ENCODE assay signal across 7 cellular contexts in the genomic region with DNA sequence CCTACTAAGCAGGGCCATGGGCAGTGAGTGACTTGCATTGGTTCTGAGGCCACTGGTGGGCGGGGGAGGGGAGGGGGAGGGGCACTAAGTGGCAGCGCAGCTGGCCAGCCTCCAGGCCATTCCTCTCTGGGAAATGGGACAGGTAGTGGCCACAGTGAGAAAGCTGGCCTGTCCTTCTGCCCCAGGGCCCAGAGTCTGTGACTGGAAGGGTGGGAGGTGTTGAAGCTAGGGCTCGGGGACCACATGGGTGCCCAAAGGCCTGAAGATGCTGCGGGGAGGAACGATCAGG. TPM values are rescaled to one million over a fixed set of nuclear protein-coding genes. Genes with fewer than 3 reads are reported as not detected.
"Had no signal": no experiment of that assay in that cellular context is flagged by ENCODE, and none has a peak within 500 bp of the region (broad histone marks: within the 10 kb centered on the region; RNA-seq: fewer than 3 reads in every experiment).

No MANE protein-coding gene starts in this region.

- ATAC-seq: K562 had no signal

- DNase-seq: GOT3, HCEC 1CT, IMR-90 had no signal

- H3K4me3 ChIP-seq: K562 had no signal

RNA-seq across cellular contexts. Expression of a gene that starts 0.4 kb away (rescaled TPM):
- total RNA-seq: H4, H7, HT-29, IMR-90, K562 had no signal
- polyA plus RNA-seq: IMR-90, K562 had no signal

RNA-seq across cellular contexts. Expression of a gene that starts 30.4 kb away (rescaled TPM):
- total RNA-seq: H4, H7, HT-29 had no signal
- polyA plus RNA-seq: K562 had no signal

RNA-seq across cellular contexts. Expression of a gene that starts 36.0 kb away (rescaled TPM):
- total RNA-seq: IMR-90 had no signal

RNA-seq across cellular contexts. Expression of a gene that starts 49.0 kb away (rescaled TPM):
- total RNA-seq: H4, H7, HT-29, IMR-90 had no signal
- polyA plus RNA-seq: IMR-90, K562 had no signal
